1 cellular context compared by ENCODE assay signal in the genomic region with DNA sequence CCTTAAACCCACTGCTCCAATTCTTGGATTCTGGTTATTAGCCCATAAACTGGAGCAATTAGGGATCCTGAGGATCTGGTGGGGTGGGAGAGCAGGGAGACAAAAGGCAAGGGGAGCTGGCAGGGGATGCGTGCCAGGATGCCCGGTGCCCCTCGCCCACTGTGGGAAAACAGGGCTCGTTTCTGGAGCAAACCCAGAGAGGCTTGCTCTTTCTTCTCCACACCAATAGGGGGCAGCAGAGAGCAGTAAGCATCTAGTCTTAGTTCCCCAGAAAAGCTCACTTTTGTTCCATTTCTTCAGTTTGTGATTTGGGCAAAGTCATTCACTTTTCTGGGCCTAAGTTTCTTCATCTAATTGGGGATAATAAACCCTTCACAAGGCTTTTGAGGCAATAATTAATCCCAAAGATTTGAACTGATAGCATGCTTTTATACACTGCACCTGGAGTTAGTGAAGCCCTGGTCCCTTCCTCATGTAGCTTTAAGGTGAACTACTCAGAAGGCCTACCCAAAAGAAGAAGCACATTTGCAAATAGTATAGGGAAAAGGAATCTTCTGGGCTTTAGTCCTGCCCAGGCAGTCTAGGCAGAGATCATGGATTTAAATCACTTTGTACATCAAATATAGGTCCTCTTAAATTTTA.
TF ChIP-seq lines count a peak whose summit lies in the region.

No MANE protein-coding gene starts in this region.

TF ChIP-seq in SK-N-SH treated with all-trans-retinoic acid at 6 μM for 48 hours, 23 proteins besides CTCF, POLR2A, EP300 and RAD21 (continued from another document):
- TF ChIP-seq, protein P1, sequence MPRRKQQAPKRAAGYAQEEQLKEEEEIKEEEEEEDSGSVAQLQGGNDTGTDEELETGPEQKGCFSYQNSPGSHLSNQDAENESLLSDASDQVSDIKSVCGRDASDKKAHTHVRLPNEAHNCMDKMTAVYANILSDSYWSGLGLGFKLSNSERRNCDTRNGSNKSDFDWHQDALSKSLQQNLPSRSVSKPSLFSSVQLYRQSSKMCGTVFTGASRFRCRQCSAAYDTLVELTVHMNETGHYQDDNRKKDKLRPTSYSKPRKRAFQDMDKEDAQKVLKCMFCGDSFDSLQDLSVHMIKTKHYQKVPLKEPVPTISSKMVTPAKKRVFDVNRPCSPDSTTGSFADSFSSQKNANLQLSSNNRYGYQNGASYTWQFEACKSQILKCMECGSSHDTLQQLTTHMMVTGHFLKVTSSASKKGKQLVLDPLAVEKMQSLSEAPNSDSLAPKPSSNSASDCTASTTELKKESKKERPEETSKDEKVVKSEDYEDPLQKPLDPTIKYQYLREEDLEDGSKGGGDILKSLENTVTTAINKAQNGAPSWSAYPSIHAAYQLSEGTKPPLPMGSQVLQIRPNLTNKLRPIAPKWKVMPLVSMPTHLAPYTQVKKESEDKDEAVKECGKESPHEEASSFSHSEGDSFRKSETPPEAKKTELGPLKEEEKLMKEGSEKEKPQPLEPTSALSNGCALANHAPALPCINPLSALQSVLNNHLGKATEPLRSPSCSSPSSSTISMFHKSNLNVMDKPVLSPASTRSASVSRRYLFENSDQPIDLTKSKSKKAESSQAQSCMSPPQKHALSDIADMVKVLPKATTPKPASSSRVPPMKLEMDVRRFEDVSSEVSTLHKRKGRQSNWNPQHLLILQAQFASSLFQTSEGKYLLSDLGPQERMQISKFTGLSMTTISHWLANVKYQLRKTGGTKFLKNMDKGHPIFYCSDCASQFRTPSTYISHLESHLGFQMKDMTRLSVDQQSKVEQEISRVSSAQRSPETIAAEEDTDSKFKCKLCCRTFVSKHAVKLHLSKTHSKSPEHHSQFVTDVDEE (CRISPR knock-in tag; IDR thresholded peaks at IDR 0.05): no peak
